In genomic region chr10:84510121-84510520, GRCh38 we compare ENCODE assay signal across 16 cellular contexts.
DNase-seq lines count a peak whose midpoint lies in the region; ATAC-seq, FAIRE-seq and TF ChIP-seq lines count a peak whose summit lies in the region.
"Had no signal": no experiment of that assay in that cellular context is flagged by ENCODE, and none has a peak within 500 bp of the region (broad histone marks: within the 10 kb centered on the region; RNA-seq: fewer than 3 reads in every experiment).

No MANE protein-coding gene starts in this region.

- H4K20me1 ChIP-seq in astrocyte (ENCODE audit: insufficient read depth, low read length), result no peaks in the 10 kb centered on the region

- peaks cover 11% of the 10 kb centered on the region for H3K36me3 Mint-ChIP-seq in astrocyte (ENCODE audit: low read depth, unreplicated experiment)

- H3K4me2 ChIP-seq in astrocyte (ENCODE audit: low read length), result peak overlapping the region; percentile 34
- H3K4me2 ChIP-seq: PC-9 had no signal

- peak overlapping the region; percentile 92 for H3K27ac Mint-ChIP-seq in astrocyte (ENCODE audit: unreplicated experiment)
- H3K27ac Mint-ChIP-seq: activated T-helper 17 cell treated with anti-CD3 and anti-CD28 coated beads, Interleukin-2, amount 50 U/mL, for 72 hours; T-helper 1 cell treated with Interleukin-12 subunit alpha and Interleukin-12 subunit beta and Interleukin-4 antibody, amounts not matched to agents 30 μg/mL and 1 μg/mL, for 36 hours had no signal

- peak overlapping the region; percentile 36 for H3K9ac ChIP-seq in astrocyte (ENCODE audit: low read length)

- H3K27me3 Mint-ChIP-seq in astrocyte (ENCODE audit: low read depth, unreplicated experiment), result no peaks in the 10 kb centered on the region
- H3K27me3 Mint-ChIP-seq: activated T-helper 17 cell treated with anti-CD3 and anti-CD28 coated beads, Interleukin-2, amount 50 U/mL, for 72 hours had no signal

- FAIRE-seq in astrocyte (lab: Jason Lieb, UNC), result peak; percentile 95
- FAIRE-seq: pancreas had no signal

- peak; percentile 66 for ATAC-seq in foreskin keratinocyte
- ATAC-seq: activated T-helper 17 cell treated with anti-CD3 and anti-CD28 coated beads, Interleukin-2, amount 50 U/mL, for 72 hours; pancreas had no signal

- peak overlapping the region; percentile 2 for H3K4me3 Mint-ChIP-seq in astrocyte (ENCODE audit: unreplicated experiment)
- H3K4me3 Mint-ChIP-seq: activated T-helper 17 cell treated with anti-CD3 and anti-CD28 coated beads, Interleukin-2, amount 50 U/mL, for 72 hours; T-helper 1 cell treated with Interleukin-12 subunit alpha and Interleukin-12 subunit beta and Interleukin-4 antibody, amounts not matched to agents 30 μg/mL and 1 μg/mL, for 36 hours had no signal

- H3K36me3 ChIP-seq in astrocyte (ENCODE audit: insufficient read depth, low read length), result peaks cover 16% of the 10 kb centered on the region
- H3K36me3 ChIP-seq: HAP-1 had no signal

- H3K9me3 Mint-ChIP-seq in astrocyte (ENCODE audit: unreplicated experiment), result no peaks in the 10 kb centered on the region
- H3K9me3 Mint-ChIP-seq: activated T-helper 17 cell treated with anti-CD3 and anti-CD28 coated beads, Interleukin-2, amount 50 U/mL, for 72 hours; T-helper 1 cell treated with Interleukin-12 subunit alpha and Interleukin-12 subunit beta and Interleukin-4 antibody, amounts not matched to agents 30 μg/mL and 1 μg/mL, for 36 hours had no signal

- no peaks in the 10 kb centered on the region for H3K79me2 ChIP-seq in astrocyte (ENCODE audit: insufficient read depth, low read length)

- DNase-seq in NCI-H2171 treated with DMSO at 0.1 percent for 48 hours (lab: John Stamatoyannopoulos, UW), result peak; percentile 7
- DNase-seq in NCI-H2171 (lab: John Stamatoyannopoulos, UW), result no peak
- DNase-seq in astrocyte (ENCODE audit: low read depth), result peak; percentile 61
- peak; percentile 21 to 64 for DNase-seq in foreskin keratinocyte
- DNase-seq in skeletal muscle cell (ENCODE audit: low read depth), result peak; percentile 30
- DNase-seq in T-helper 1 cell, result no peak
- no peak for DNase-seq in middle frontal gyrus (ENCODE audit: extremely low spot score, low spot score)
- DNase-seq in pons (ENCODE audit: low spot score), result no peak
- DNase-seq: activated CD4-positive, alpha-beta T cell treated with anti-CD3 and anti-CD28 coated beads for 48 hours; aorta; COR-L47; pancreas; PC-9 had no signal

- H3K4me1 ChIP-seq in astrocyte (ENCODE audit: insufficient read depth, low read length) (peaks cover 11% of the 10 kb centered on the region), foreskin keratinocyte (peaks cover 3% of the 10 kb centered on the region)
- H3K4me1 ChIP-seq: pancreas had no signal

- H3K4me1 Mint-ChIP-seq in astrocyte (ENCODE audit: low read depth, unreplicated experiment), result peaks cover 28% of the 10 kb centered on the region
- H3K4me1 Mint-ChIP-seq: activated T-helper 17 cell treated with anti-CD3 and anti-CD28 coated beads, Interleukin-2, amount 50 U/mL, for 72 hours had no signal

- H3K27ac ChIP-seq in astrocyte (ENCODE audit: low read depth, low read length), result peak overlapping the region; percentile 62
- no peak overlapping the region for H3K27ac ChIP-seq in foreskin keratinocyte
- H3K27ac ChIP-seq: pancreas, PC-9 had no signal

- no peak for TF ChIP-seq CTCF in astrocyte (IDR thresholded peaks at IDR 0.05; ENCODE audit: insufficient read depth, low read depth, low read length)
- TF ChIP-seq CTCF in foreskin keratinocyte (conservative IDR thresholded peaks at IDR 0.05), result no peak

- H2AFZ ChIP-seq in astrocyte (ENCODE audit: low read depth, low read length), result no peak overlapping the region
- H2AFZ ChIP-seq: PC-9 had no signal

- H3K27me3 ChIP-seq in astrocyte (ENCODE audit: insufficient read depth, low read length) (no peaks in the 10 kb centered on the region), foreskin keratinocyte (no peaks in the 10 kb centered on the region)
- H3K27me3 ChIP-seq: pancreas had no signal

- H3K9me3 ChIP-seq in astrocyte (ENCODE audit: insufficient read depth, low read depth, low read length), result no peaks in the 10 kb centered on the region
- H3K9me3 ChIP-seq: HAP-1, pancreas had no signal

- H3K4me3 ChIP-seq in astrocyte (ENCODE audit: insufficient read depth, low read depth, low read length) (no peak overlapping the region), skeletal muscle cell (ENCODE audit: low read depth, low read length) (no peak overlapping the region)
- H3K4me3 ChIP-seq: HAP-1, pancreas, PC-9 had no signal

Comparison
In these comparisons a context has a peak if more than half of its experiments do, and no peak if none do; other contexts are left out.
1. DNase-seq: peak in NCI-H2171 treated with DMSO at 0.1 percent for 48 hours (single experiment), astrocyte (single experiment), foreskin keratinocyte (2 of 2) and skeletal muscle cell (single experiment); none in NCI-H2171 (single experiment), T-helper 1 cell (0 of 5), middle frontal gyrus (single experiment) and pons (single experiment).